8 cellular contexts compared by ENCODE assay signal in the genomic region with DNA sequence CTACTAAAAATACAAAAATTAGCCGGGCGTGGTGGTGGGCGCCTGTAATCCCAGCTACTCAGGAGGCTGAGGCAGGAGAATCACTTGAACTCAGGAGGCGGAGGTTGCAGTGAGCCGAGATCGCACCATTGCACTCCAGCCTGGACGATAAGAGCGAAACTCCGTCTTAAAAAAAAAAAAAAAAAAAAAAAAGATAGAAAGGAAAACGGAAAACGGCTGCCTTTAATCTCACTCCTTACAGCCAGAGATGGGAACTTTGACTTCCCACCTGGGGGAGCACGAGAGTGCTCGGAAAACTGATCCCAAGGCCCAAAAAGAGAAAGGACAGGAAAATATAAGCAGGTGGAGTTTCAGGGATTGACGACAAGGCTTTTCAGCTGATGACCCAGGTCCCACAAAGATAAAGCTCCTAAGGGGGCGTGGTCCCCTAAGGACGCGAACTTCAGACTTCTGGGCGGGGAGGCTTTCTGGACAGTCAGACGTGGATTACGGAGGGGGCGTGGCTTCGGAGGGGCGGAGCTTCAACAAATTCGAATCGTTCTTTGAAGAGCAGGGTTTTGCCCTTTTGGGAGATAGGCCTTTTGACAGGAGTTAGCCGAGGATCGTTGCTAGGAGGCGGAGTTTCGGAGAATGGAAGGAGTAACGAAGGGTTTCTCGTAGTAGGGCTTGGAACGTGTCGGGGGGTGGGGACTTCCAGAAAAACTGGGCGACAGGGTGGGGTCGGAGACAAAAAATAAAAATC. TPM values are rescaled to one million over a fixed set of nuclear protein-coding genes. Genes with fewer than 3 reads are reported as not detected.
DNase-seq lines count a peak whose midpoint lies in the region; ATAC-seq lines count a peak whose summit lies in the region.

No MANE protein-coding gene starts in this region.

- intact Hi-C loops in activated CD4-positive, alpha-beta T cell treated with anti-CD3 and anti-CD28 coated beads, Interleukin-2, amount 10 ng/mL, durations not matched to agents 24 days and 14 days (cut with micrococcal nuclease), result loop anchor here (1.0 to 10.0 kb wide), 10 partner anchors 10 to 1531 kb away; a partner anchor contains a TSS

- H3K9me3 Mint-ChIP-seq in activated CD4-positive, alpha-beta T cell treated with anti-CD3 and anti-CD28 coated beads, Interleukin-2, amount 10 ng/mL, durations not matched to agents 24 days and 14 days, result no peaks in the 10 kb centered on the region

- H3K27me3 Mint-ChIP-seq in activated CD4-positive, alpha-beta T cell treated with anti-CD3 and anti-CD28 coated beads, Interleukin-2, amount 10 ng/mL, durations not matched to agents 24 days and 14 days, result no peaks in the 10 kb centered on the region

- DNase-seq in ELF-1 (ENCODE audit: low read depth, low spot score), result peak; percentile 99
- DNase-seq in NCI-H526 treated with DMSO at 0.1 percent for 48 hours (lab: John Stamatoyannopoulos, UW), result peak; percentile 99
- peak; percentile 98 for DNase-seq in activated CD4-positive, alpha-beta T cell treated with anti-CD3 and anti-CD28 coated beads, Interleukin-2, amount 10 ng/mL, durations not matched to agents 24 days and 14 days
- DNase-seq in dedifferentiated amniotic fluid mesenchymal stem cell (ENCODE audit: extremely low spot score), result peak; percentile 96
- peak; percentile 98 for DNase-seq in left kidney (ENCODE audit: low read depth, low spot score)
- DNase-seq in stimulated activated CD4-positive, alpha-beta T cell treated with anti-CD3 and anti-CD28 coated beads, Interleukin-1b, Interleukin-23, amount 100 ng/mL, for 4 hours (ENCODE audit: low read depth in 2 of 2), result peak; percentile 85 to 88
- no peak for DNase-seq in cortex of kidney (lab: John Stamatoyannopoulos, UW)

- H3K4me1 Mint-ChIP-seq in activated CD4-positive, alpha-beta T cell treated with anti-CD3 and anti-CD28 coated beads, Interleukin-2, amount 10 ng/mL, durations not matched to agents 24 days and 14 days, result peaks cover 43% of the 10 kb centered on the region

- ATAC-seq in HG03196 (IDR thresholded peaks at IDR 0.05; ENCODE audit: unreplicated experiment), result peak; percentile 19

- H3K36me3 Mint-ChIP-seq in activated CD4-positive, alpha-beta T cell treated with anti-CD3 and anti-CD28 coated beads, Interleukin-2, amount 10 ng/mL, durations not matched to agents 24 days and 14 days (ENCODE audit: low read depth), result peaks cover 29% of the 10 kb centered on the region

- H3K4me3 Mint-ChIP-seq in activated CD4-positive, alpha-beta T cell treated with anti-CD3 and anti-CD28 coated beads, Interleukin-2, amount 10 ng/mL, durations not matched to agents 24 days and 14 days, result no peak overlapping the region

- peak overlapping the region; percentile 6 for H3K27ac Mint-ChIP-seq in activated CD4-positive, alpha-beta T cell treated with anti-CD3 and anti-CD28 coated beads, Interleukin-2, amount 10 ng/mL, durations not matched to agents 24 days and 14 days

RNA-seq across cellular contexts. Expression of a gene that starts 1.0 kb away (rescaled TPM):
- total RNA-seq in activated CD4-positive, alpha-beta T cell treated with anti-CD3 and anti-CD28 coated beads, Interleukin-2, amount 10 ng/mL, durations not matched to agents 24 days and 14 days, result 179 and 181 TPM in 2 replicates

RNA-seq across cellular contexts. Expression of a gene that starts 3.0 kb away (rescaled TPM):
- 50.4 and 60.5 TPM in 2 replicates for total RNA-seq in activated CD4-positive, alpha-beta T cell treated with anti-CD3 and anti-CD28 coated beads, Interleukin-2, amount 10 ng/mL, durations not matched to agents 24 days and 14 days

RNA-seq across cellular contexts. Expression of a gene that starts 9.6 kb away (rescaled TPM):
- total RNA-seq in activated CD4-positive, alpha-beta T cell treated with anti-CD3 and anti-CD28 coated beads, Interleukin-2, amount 10 ng/mL, durations not matched to agents 24 days and 14 days, result 69.9 and 71.8 TPM in 2 replicates

RNA-seq across cellular contexts. Expression of a gene that starts 11.9 kb away (rescaled TPM):
- 34.4 and 34.8 TPM in 2 replicates for total RNA-seq in activated CD4-positive, alpha-beta T cell treated with anti-CD3 and anti-CD28 coated beads, Interleukin-2, amount 10 ng/mL, durations not matched to agents 24 days and 14 days

RNA-seq across cellular contexts. Expression of a gene that starts 17.6 kb away (rescaled TPM):
- 19.3 and 21.6 TPM in 2 replicates for total RNA-seq in activated CD4-positive, alpha-beta T cell treated with anti-CD3 and anti-CD28 coated beads, Interleukin-2, amount 10 ng/mL, durations not matched to agents 24 days and 14 days
